Comparison of ENCODE assay signal across 2 cellular contexts in the genomic region with DNA sequence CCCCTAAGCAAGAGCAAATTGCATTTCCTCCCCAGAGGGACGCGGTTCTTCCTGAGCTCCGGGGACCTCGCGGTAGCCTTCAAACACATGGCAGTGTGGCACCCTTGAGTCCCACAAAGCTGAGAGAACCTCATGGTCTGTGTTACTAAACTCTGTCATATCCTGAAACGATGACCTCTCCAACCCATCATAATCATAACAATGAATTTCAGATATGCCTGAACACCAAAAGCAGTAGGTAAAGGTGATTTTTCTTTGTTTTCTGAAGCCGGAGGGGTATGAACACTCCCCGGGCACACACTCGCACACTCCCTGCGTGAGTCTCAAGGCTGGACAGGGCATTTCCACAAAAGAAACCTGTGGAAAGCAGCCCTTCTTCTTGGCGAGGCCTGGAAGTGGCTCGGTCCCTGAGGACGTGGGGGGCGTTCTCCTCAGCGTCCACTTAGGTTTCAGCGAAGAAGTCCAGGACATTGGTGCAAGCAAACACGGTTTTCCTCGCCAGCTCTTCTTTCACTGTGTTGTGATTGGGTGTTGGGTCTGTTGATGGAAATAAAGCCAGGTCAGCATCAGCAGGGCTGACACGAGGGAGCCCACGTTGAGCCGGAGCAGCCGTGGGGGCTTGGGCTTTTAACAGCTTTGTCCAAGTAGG.
A peak's percentile ranks its signal among the peaks of the same experiment; 100 is the strongest.
TF ChIP-seq lines count a peak whose summit lies in the region.

No MANE protein-coding gene starts in this region.

TF ChIP-seq in liver, 16 proteins besides CTCF, POLR2A, EP300 and RAD21 (continued from another document):
- TF ChIP-seq, protein P1, sequence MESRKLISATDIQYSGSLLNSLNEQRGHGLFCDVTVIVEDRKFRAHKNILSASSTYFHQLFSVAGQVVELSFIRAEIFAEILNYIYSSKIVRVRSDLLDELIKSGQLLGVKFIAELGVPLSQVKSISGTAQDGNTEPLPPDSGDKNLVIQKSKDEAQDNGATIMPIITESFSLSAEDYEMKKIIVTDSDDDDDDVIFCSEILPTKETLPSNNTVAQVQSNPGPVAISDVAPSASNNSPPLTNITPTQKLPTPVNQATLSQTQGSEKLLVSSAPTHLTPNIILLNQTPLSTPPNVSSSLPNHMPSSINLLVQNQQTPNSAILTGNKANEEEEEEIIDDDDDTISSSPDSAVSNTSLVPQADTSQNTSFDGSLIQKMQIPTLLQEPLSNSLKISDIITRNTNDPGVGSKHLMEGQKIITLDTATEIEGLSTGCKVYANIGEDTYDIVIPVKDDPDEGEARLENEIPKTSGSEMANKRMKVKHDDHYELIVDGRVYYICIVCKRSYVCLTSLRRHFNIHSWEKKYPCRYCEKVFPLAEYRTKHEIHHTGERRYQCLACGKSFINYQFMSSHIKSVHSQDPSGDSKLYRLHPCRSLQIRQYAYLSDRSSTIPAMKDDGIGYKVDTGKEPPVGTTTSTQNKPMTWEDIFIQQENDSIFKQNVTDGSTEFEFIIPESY (IDR thresholded peaks at IDR 0.05), result no peak
- TF ChIP-seq NR2F2 (IDR thresholded peaks at IDR 0.05), result peak; percentile 6

TF ChIP-seq in HepG2, 621 proteins besides CTCF, POLR2A, EP300 and RAD21 (continued from another document):
- TF ChIP-seq ZNF292 (CRISPR knock-in tag; IDR thresholded peaks at IDR 0.05; ENCODE audit: borderline replicate concordance, low read depth) (no peak), ZNF232 (CRISPR knock-in tag; IDR thresholded peaks at IDR 0.05; ENCODE audit: borderline replicate concordance) (no peak), HCFC1 (IDR thresholded peaks at IDR 0.05; ENCODE audit: low read depth, low read length) (no peak), ZNF468 (CRISPR knock-in tag; IDR thresholded peaks at IDR 0.05) (no peak), ELF1 (CRISPR knock-in tag; IDR thresholded peaks at IDR 0.05) (no peak), ZFP36L1 (CRISPR knock-in tag; IDR thresholded peaks at IDR 0.05) (no peak), ZNF678 (CRISPR knock-in tag; IDR thresholded peaks at IDR 0.05) (no peak)
- TF ChIP-seq, protein P2, sequence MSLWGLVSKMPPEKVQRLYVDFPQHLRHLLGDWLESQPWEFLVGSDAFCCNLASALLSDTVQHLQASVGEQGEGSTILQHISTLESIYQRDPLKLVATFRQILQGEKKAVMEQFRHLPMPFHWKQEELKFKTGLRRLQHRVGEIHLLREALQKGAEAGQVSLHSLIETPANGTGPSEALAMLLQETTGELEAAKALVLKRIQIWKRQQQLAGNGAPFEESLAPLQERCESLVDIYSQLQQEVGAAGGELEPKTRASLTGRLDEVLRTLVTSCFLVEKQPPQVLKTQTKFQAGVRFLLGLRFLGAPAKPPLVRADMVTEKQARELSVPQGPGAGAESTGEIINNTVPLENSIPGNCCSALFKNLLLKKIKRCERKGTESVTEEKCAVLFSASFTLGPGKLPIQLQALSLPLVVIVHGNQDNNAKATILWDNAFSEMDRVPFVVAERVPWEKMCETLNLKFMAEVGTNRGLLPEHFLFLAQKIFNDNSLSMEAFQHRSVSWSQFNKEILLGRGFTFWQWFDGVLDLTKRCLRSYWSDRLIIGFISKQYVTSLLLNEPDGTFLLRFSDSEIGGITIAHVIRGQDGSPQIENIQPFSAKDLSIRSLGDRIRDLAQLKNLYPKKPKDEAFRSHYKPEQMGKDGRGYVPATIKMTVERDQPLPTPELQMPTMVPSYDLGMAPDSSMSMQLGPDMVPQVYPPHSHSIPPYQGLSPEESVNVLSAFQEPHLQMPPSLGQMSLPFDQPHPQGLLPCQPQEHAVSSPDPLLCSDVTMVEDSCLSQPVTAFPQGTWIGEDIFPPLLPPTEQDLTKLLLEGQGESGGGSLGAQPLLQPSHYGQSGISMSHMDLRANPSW (CRISPR knock-in tag; IDR thresholded peaks at IDR 0.05; ENCODE audit: borderline replicate concordance), result no peak
- TF ChIP-seq, protein P3, sequence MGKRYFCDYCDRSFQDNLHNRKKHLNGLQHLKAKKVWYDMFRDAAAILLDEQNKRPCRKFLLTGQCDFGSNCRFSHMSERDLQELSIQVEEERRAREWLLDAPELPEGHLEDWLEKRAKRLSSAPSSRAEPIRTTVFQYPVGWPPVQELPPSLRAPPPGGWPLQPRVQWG (CRISPR knock-in tag; IDR thresholded peaks at IDR 0.05; ENCODE audit: borderline replicate concordance, low read depth), result no peak
